Comparison of ENCODE assay signal across 32 cellular contexts in the genomic region with DNA sequence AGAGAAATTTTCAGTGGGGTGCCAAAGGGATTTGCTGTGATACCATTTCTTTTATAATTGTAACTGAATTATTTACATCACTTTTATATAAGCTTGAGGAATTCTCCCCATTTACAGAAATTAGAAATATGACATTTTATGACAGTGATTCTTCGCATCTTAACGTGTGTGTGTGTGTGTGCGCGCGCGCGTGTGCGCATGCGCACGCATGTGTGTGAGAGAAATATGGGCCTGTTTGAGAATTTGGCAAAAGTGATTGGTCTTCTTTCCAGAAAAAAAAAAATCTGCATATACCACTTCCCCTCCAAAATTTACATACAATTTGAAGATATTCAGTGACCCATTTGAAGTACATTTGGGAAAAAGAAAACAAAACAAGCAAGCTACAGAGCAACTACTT.
"Had no signal": no experiment of that assay in that cellular context is flagged by ENCODE, and none has a peak within 500 bp of the region (broad histone marks: within the 10 kb centered on the region; RNA-seq: fewer than 3 reads in every experiment).

No MANE protein-coding gene starts in this region.

- DNase-seq: Karpas-422, MG63, MM.1S, NCI-H1048, NCI-H1092, NCI-H1092 treated with DMSO at 0.1 percent for 48 hours, NCI-H1105, NCI-H1105 treated with DMSO at 0.1 percent for 48 hours, NCI-H1417, NCI-H1417 treated with DMSO at 0.1 percent for 48 hours, NCI-H1436, NCI-H1436 treated with DMSO at 0.1 percent for 48 hours, NCI-H146, NCI-H1694, NCI-H1694 treated with DMSO at 0.1 percent for 48 hours, NCI-H187, NCI-H187 treated with DMSO at 0.1 percent for 48 hours, NCI-H1930, NCI-H2029, NCI-H2029 treated with DMSO at 0.1 percent for 48 hours, NCI-H2081, NCI-H2081 treated with DMSO at 0.1 percent for 48 hours, NCI-H2107, NCI-H2171, NCI-H2171 treated with DMSO at 0.1 percent for 48 hours, NCI-H2227 treated with DMSO at 0.1 percent for 48 hours, NCI-H226, NCI-H345, NCI-H446, NCI-H446 treated with DMSO at 0.1 percent for 48 hours, NCI-H510A had no signal

- H3K27me3 ChIP-seq: MG63 had no signal

- H3K36me3 ChIP-seq: MG63 had no signal

- H3K27ac ChIP-seq: KMS-11 had no signal

- H3K9me3 ChIP-seq: MG63 had no signal

- H3K4me3 ChIP-seq: MG63 had no signal
